ENCODE assay signal across 1 cellular context in the genomic region with DNA sequence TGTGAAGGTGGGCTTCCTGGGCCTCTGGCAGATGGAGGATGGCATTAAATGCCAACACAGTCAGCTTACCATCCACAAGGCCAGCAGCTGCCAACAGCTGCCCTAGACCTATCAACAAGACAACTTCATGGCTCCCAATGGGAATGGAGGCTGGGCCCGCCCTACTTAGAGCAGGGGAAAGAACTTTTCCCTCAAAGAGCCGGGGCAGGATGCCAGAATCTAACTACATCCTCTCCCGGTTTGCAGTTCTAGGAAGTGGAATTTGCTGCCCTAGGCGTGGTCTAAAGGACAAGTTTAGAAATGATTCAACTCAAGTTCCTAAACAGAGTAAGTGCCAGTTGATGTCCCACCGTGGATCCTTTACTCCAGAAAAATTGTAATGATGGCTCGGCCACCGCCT.
TF ChIP-seq lines count a peak whose summit lies in the region.

No MANE protein-coding gene starts in this region.

TF ChIP-seq in HepG2, 621 proteins besides CTCF, POLR2A, EP300 and RAD21:
- TF ChIP-seq ZNF614 (CRISPR knock-in tag; IDR thresholded peaks at IDR 0.05; ENCODE audit: borderline replicate concordance) (no peak), ZNF234 (CRISPR knock-in tag; conservative IDR thresholded peaks at IDR 0.05) (no peak), HHEX (CRISPR knock-in tag; IDR thresholded peaks at IDR 0.05) (no peak), ZNF510 (CRISPR knock-in tag; IDR thresholded peaks at IDR 0.05; ENCODE audit: low read depth) (no peak)
